Comparison of ENCODE assay signal across 12 cellular contexts in genomic region chr7:151039850-151040548, GRCh38. TPM values are rescaled to one million over a fixed set of nuclear protein-coding genes. Genes with fewer than 3 reads are reported as not detected.
DNase-seq lines count a peak whose midpoint lies in the region; ATAC-seq, FAIRE-seq and TF ChIP-seq lines count a peak whose summit lies in the region.
"Had no signal": no experiment of that assay in that cellular context is flagged by ENCODE, and none has a peak within 500 bp of the region (broad histone marks: within the 10 kb centered on the region; RNA-seq: fewer than 3 reads in every experiment).

No MANE protein-coding gene starts in this region.

- TF ChIP-seq RAD21 in A549 (conservative IDR thresholded peaks at IDR 0.05 in 1 of 2, IDR thresholded peaks at IDR 0.05 in 1 of 2): no peak

- ATAC-seq in A549 (peak; percentile 16 to 37), GM18511 (IDR thresholded peaks at IDR 0.05; ENCODE audit: unreplicated experiment) (peak; percentile 10), WTC11 (0 out of 2 replicates have a peak, but pooled peaks have one; percentile 11), left lung (peak; percentile 8), GM18505 (IDR thresholded peaks at IDR 0.05; ENCODE audit: unreplicated experiment) (no peak), GM18907 (IDR thresholded peaks at IDR 0.05; ENCODE audit: unreplicated experiment) (no peak)

- DNase-seq in A549 (ENCODE audit: low read depth in 1 of 2, low spot score in 1 of 2): no peak
- no peak for DNase-seq in WTC11 (ENCODE audit: low spot score)
- no peak for DNase-seq in left lung
- DNase-seq in LoVo (ENCODE audit: low spot score): no peak
- DNase-seq in DMS79 (lab: John Stamatoyannopoulos, UW): no peak
- DNase-seq: esophagus squamous epithelium, NCI-H1930 had no signal

- TF ChIP-seq POLR2A in A549 (IDR thresholded peaks at IDR 0.05; ENCODE audit: low read length) (no peak), GM18505 (IDR thresholded peaks at IDR 0.05; ENCODE audit: borderline replicate concordance, extremely low read depth, insufficient read depth, insufficient read length) (no peak)

- intact Hi-C loops in left lung (cut with DNase I): no loop called here

- no peak for TF ChIP-seq CTCF in A549 (IDR thresholded peaks at IDR 0.05)
- no peak for TF ChIP-seq CTCF in WTC11 (IDR thresholded peaks at IDR 0.05)
- TF ChIP-seq CTCF in left lung (IDR thresholded peaks at IDR 0.05): no peak

- POLR2A ChIA-PET in A549 (lab: Yijun Ruan, JAX) (interaction anchor here (1.2 to 1.8 kb wide), 4 partner anchors 8 to 22 kb away, joined by 3 to 15 read pairs (median 10); partner anchors contain the start of genes ABCB8, ASIC3 and CDK5), WTC11 (lab: Charles Lee) (no interaction called here)

- no peak overlapping the region for H3K27ac Mint-ChIP-seq in WTC11

- CTCF ChIA-PET in A549 (lab: Yijun Ruan, JAX) (interaction anchor here (1.0 to 4.4 kb wide), 10 partner anchors 10 to 80 kb away, joined by 3 to 24 read pairs (median 5); partner anchors contain the start of genes ABCB8 and ATG9B), WTC11 (lab: Charles Lee) (interaction anchor here (0.8 to 1.7 kb wide), 4 partner anchors 12 to 71 kb away, joined by 3 to 6 read pairs (median 4); partner anchors contain the start of genes ABCB8 and CDK5)

- WGBS in A549 (ENCODE audit: missing lambda C conversion rate): 61% methylated on average over 15 of the region's 18 CpGs

- H3K36me3 ChIP-seq in left lung: peaks cover 0 to 55% of the 10 kb centered on the region in 2 donors

- H3K4me3 Mint-ChIP-seq in WTC11: no peak overlapping the region
- H3K4me3 Mint-ChIP-seq: T-cell had no signal

- no peak for TF ChIP-seq EP300 in A549 (IDR thresholded peaks at IDR 0.05)

- H3K27ac ChIP-seq in A549: peak overlapping the region; percentile 79 to 88
- H3K27ac ChIP-seq in left lung: peak overlapping the region in 1 of 2 donors; percentile 55

- H3K4me1 ChIP-seq in A549 (peaks cover 33% of the 10 kb centered on the region), left lung (peaks cover 12 to 22% of the 10 kb centered on the region in 2 donors)

- peak overlapping the region; percentile 65 for H3K4me2 ChIP-seq in A549

- H3K4me1 Mint-ChIP-seq in WTC11: no peaks in the 10 kb centered on the region

- H3K27me3 ChIP-seq in left lung: no peaks in the 10 kb centered on the region
- H3K27me3 ChIP-seq: esophagus squamous epithelium had no signal

- FAIRE-seq in A549 (lab: Jason Lieb, UNC): no peak
- FAIRE-seq: colon had no signal

- H3K4me3 ChIP-seq in A549 (no peak overlapping the region), left lung (no peak overlapping the region)
- H3K4me3 ChIP-seq: esophagus squamous epithelium had no signal

- no peaks in the 10 kb centered on the region for H3K36me3 Mint-ChIP-seq in WTC11

- no peaks in the 10 kb centered on the region for H3K9me3 Mint-ChIP-seq in WTC11
- H3K9me3 Mint-ChIP-seq: T-cell had no signal

- H3K27me3 Mint-ChIP-seq in WTC11 (ENCODE audit: low read depth): no peaks in the 10 kb centered on the region
- H3K27me3 Mint-ChIP-seq: T-cell had no signal

- no peaks in the 10 kb centered on the region for H3K9me3 ChIP-seq in A549
- H3K9me3 ChIP-seq in left lung: no peaks in the 10 kb centered on the region
- H3K9me3 ChIP-seq: esophagus squamous epithelium had no signal

TF ChIP-seq in A549, 52 proteins besides CTCF, POLR2A, EP300 and RAD21:
- TF ChIP-seq, protein P1, sequence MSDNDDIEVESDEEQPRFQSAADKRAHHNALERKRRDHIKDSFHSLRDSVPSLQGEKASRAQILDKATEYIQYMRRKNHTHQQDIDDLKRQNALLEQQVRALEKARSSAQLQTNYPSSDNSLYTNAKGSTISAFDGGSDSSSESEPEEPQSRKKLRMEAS (IDR thresholded peaks at IDR 0.05): 0 out of 2 replicates have a peak, but pooled peaks have one; percentile 9
- no peak for TF ChIP-seq MYC (IDR thresholded peaks at IDR 0.05; ENCODE audit: borderline replicate concordance, low read length)

TF ChIP-seq in WTC11, 78 proteins besides CTCF, POLR2A, EP300 and RAD21 (continues in another document):
- TF ChIP-seq, protein P2, sequence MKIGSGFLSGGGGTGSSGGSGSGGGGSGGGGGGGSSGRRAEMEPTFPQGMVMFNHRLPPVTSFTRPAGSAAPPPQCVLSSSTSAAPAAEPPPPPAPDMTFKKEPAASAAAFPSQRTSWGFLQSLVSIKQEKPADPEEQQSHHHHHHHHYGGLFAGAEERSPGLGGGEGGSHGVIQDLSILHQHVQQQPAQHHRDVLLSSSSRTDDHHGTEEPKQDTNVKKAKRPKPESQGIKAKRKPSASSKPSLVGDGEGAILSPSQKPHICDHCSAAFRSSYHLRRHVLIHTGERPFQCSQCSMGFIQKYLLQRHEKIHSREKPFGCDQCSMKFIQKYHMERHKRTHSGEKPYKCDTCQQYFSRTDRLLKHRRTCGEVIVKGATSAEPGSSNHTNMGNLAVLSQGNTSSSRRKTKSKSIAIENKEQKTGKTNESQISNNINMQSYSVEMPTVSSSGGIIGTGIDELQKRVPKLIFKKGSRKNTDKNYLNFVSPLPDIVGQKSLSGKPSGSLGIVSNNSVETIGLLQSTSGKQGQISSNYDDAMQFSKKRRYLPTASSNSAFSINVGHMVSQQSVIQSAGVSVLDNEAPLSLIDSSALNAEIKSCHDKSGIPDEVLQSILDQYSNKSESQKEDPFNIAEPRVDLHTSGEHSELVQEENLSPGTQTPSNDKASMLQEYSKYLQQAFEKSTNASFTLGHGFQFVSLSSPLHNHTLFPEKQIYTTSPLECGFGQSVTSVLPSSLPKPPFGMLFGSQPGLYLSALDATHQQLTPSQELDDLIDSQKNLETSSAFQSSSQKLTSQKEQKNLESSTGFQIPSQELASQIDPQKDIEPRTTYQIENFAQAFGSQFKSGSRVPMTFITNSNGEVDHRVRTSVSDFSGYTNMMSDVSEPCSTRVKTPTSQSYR (CRISPR knock-in tag; IDR thresholded peaks at IDR 0.05): no peak
- no peak for TF ChIP-seq IRF2 (CRISPR knock-in tag; IDR thresholded peaks at IDR 0.05; ENCODE audit: borderline replicate concordance, low read depth)
- TF ChIP-seq ESRRA (CRISPR knock-in tag; IDR thresholded peaks at IDR 0.05; ENCODE audit: borderline replicate concordance): no peak
- no peak for TF ChIP-seq ELF4 (CRISPR knock-in tag; IDR thresholded peaks at IDR 0.05; ENCODE audit: low read depth)
- TF ChIP-seq, protein P3, sequence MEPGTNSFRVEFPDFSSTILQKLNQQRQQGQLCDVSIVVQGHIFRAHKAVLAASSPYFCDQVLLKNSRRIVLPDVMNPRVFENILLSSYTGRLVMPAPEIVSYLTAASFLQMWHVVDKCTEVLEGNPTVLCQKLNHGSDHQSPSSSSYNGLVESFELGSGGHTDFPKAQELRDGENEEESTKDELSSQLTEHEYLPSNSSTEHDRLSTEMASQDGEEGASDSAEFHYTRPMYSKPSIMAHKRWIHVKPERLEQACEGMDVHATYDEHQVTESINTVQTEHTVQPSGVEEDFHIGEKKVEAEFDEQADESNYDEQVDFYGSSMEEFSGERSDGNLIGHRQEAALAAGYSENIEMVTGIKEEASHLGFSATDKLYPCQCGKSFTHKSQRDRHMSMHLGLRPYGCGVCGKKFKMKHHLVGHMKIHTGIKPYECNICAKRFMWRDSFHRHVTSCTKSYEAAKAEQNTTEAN (CRISPR knock-in tag; IDR thresholded peaks at IDR 0.05): no peak

RNA-seq across cellular contexts. Expression of gene ASIC3, which starts 8.3 kb away (rescaled TPM):
- polyA plus RNA-seq in A549 (2011; rRNA removed) (4.1 and 4.4 TPM in 2 replicates), A549 (2017; fragmentation: RNase III; extraction: RNeasy Plus Mini Kit Qiagen cat#74134 plus additional on column Dnase treatment) (7.5 to 11.4 TPM (median 9.8 TPM) in 3 replicates)
- 5.4 and 6.4 TPM in 2 replicates for polyA plus RNA-seq in A549 (2012; cell fraction: cytosol; rRNA removed)
- 82.7 and 90.1 TPM in 2 replicates for polyA plus RNA-seq in A549 (2012; cell fraction: nucleus; rRNA removed)
- polyA minus RNA-seq in A549 (2011; rRNA and poly(A)+ RNA removed): 0.70 and 1.9 TPM in 2 replicates
- total RNA-seq in WTC11 (2021) (3.4 to 5.5 TPM (median 5.2 TPM) in 3 replicates), left lung (1 to 10 TPM; 2.7 to 3.5 TPM)

RNA-seq across cellular contexts. Expression of gene ABCB8, which starts 11.7 kb away (rescaled TPM):
- polyA plus RNA-seq in A549 (2011; rRNA removed) (19.6 and 22.7 TPM in 2 replicates), A549 (2017; fragmentation: RNase III; extraction: RNeasy Plus Mini Kit Qiagen cat#74134 plus additional on column Dnase treatment) (34.3 to 41.1 TPM (median 38.6 TPM) in 3 replicates)
- 36.8 and 46.8 TPM in 2 replicates for polyA plus RNA-seq in A549 (2012; cell fraction: cytosol; rRNA removed)
- polyA plus RNA-seq in A549 (2012; cell fraction: nucleus; rRNA removed): 159 and 182 TPM in 2 replicates
- polyA minus RNA-seq in A549 (2011; rRNA and poly(A)+ RNA removed): 47.4 and 60.3 TPM in 2 replicates
- total RNA-seq in WTC11 (2021) (27.9 to 35.9 TPM (median 28.4 TPM) in 3 replicates), left lung (10 to 100 TPM; 47.5 to 52.1 TPM)

RNA-seq across cellular contexts. Expression of gene ATG9B, which starts 15.7 kb away (rescaled TPM):
- polyA plus RNA-seq in A549 (2011; rRNA removed) (0.06 and 0.19 TPM in 2 replicates), A549 (2017; fragmentation: RNase III; extraction: RNeasy Plus Mini Kit Qiagen cat#74134 plus additional on column Dnase treatment) (0.17 to 0.23 TPM (median 0.21 TPM) in 3 replicates)
- polyA plus RNA-seq in A549 (2012; cell fraction: cytosol; rRNA removed): 0.25 and 0.26 TPM in 2 replicates
- polyA plus RNA-seq in A549 (2012; cell fraction: nucleus; rRNA removed): 1.8 and 2.5 TPM in 2 replicates
- not detected in 2 replicates for polyA minus RNA-seq in A549 (2011; rRNA and poly(A)+ RNA removed)
- total RNA-seq in WTC11 (2021) (2.4 to 3.8 TPM (median 2.4 TPM) in 3 replicates), left lung (under 1 TPM; 0.68 to 0.70 TPM)

RNA-seq across cellular contexts. Expression of gene CDK5, which starts 17.7 kb away (rescaled TPM):
- polyA plus RNA-seq in A549 (2011; rRNA removed) (29.6 and 30.0 TPM in 2 replicates), A549 (2017; fragmentation: RNase III; extraction: RNeasy Plus Mini Kit Qiagen cat#74134 plus additional on column Dnase treatment) (41.2 to 51.0 TPM (median 50.3 TPM) in 3 replicates)
- polyA plus RNA-seq in A549 (2012; cell fraction: cytosol; rRNA removed): 45.6 and 54.0 TPM in 2 replicates
- polyA plus RNA-seq in A549 (2012; cell fraction: nucleus; rRNA removed): 38.0 and 53.8 TPM in 2 replicates
- polyA minus RNA-seq in A549 (2011; rRNA and poly(A)+ RNA removed): 31.2 and 48.9 TPM in 2 replicates
- total RNA-seq in WTC11 (2021) (23.6 to 27.8 TPM (median 24.5 TPM) in 3 replicates), left lung (10 to 100 TPM; 15.6 to 17.1 TPM)

RNA-seq across cellular contexts. Expression of gene SLC4A2, which starts 19.4 kb away (rescaled TPM):
- polyA plus RNA-seq in A549 (2011; rRNA removed) (99.6 and 112 TPM in 2 replicates), A549 (2017; fragmentation: RNase III; extraction: RNeasy Plus Mini Kit Qiagen cat#74134 plus additional on column Dnase treatment) (253 to 280 TPM (median 275 TPM) in 3 replicates)
- 227 and 233 TPM in 2 replicates for polyA plus RNA-seq in A549 (2012; cell fraction: cytosol; rRNA removed)
- 658 and 805 TPM in 2 replicates for polyA plus RNA-seq in A549 (2012; cell fraction: nucleus; rRNA removed)
- 118 and 170 TPM in 2 replicates for polyA minus RNA-seq in A549 (2011; rRNA and poly(A)+ RNA removed)
- total RNA-seq in WTC11 (2021) (131 to 164 TPM (median 131 TPM) in 3 replicates), left lung (100 to 1,000 TPM; 191 to 205 TPM)

Comparison
In these comparisons a context has a peak if more than half of its experiments do, and no peak if none do; other contexts are left out.
1. ATAC-seq: peak in A549 (2 of 2), GM18511 (single experiment), WTC11 (single experiment) and left lung (single experiment); none in GM18505 (single experiment) and GM18907 (single experiment).